In the genomic region with DNA sequence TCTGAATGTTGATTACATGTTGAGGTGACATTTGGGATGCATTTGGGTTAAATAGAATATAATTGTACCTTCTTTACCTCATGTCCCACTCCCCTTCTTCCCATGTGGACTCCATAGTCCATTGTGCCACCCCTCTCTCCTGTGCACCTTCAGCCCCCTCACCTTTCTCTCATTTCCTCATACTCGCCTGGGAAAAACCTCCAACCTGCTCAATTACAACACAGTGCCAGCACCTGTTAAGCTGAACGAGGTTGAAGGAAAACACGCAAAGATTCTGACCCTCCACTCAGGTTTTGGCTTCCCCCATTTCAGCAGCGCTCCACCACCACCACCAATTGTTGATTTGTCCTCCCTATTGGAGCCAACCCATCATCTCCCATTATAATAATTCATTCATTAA, we compare ENCODE assay signal across 19 cellular contexts.
"Had no signal": no experiment of that assay in that cellular context is flagged by ENCODE, and none has a peak within 500 bp of the region (broad histone marks: within the 10 kb centered on the region; RNA-seq: fewer than 3 reads in every experiment).

No MANE protein-coding gene starts in this region.

- H3K9me3 Mint-ChIP-seq: activated naive CD8-positive, alpha-beta T cell treated with anti-CD3 and anti-CD28 coated beads, Interleukin-2, amount 10 ng/mL, durations not matched to agents 7 days and 5 days; dendritic cell treated with granulocyte-macrophage colony-stimulating factor and Interleukin-4, amounts not matched to agents 40 ng/mL and 50 ng/mL, for 4 days had no signal

- DNase-seq: activated CD4-positive, alpha-beta T cell treated with anti-CD3 and anti-CD28 coated beads, Interleukin-2, amount 50 U/mL, for 1 hour; activated CD4-positive, CD25-positive, alpha-beta regulatory T cell treated with anti-CD3 and anti-CD28 coated beads, Interleukin-2, amount 50 U/mL, for 72 hours; activated CD8-positive, alpha-beta memory T cell treated with anti-CD3 and anti-CD28 coated beads, Interleukin-2, amount 50 U/mL, for 4 hours; activated CD8-positive, alpha-beta T cell treated with anti-CD3 and anti-CD28 coated beads, Interleukin-2, amount 10 ng/mL, durations not matched to agents 7 days and 5 days; activated naive CD8-positive, alpha-beta T cell treated with anti-CD3 and anti-CD28 coated beads, Interleukin-2, amount 10 ng/mL, durations not matched to agents 7 days and 5 days; activated T-cell treated with anti-CD3 and anti-CD28 coated beads, Interleukin-2, amount 50 U/mL, for 24 hours; amygdala; effector CD8-positive, alpha-beta T cell; foreskin melanocyte; left ventricle myocardium inferior; occipital lobe; stimulated activated CD4-positive, alpha-beta T cell treated with anti-CD3 and anti-CD28 coated beads, Interleukin-4, amount 100 ng/mL, for 1 hour; stimulated activated naive CD4-positive, alpha-beta T cell; SW 1271; testis; trophoblast cell had no signal

- ATAC-seq: activated CD8-positive, alpha-beta T cell treated with anti-CD3 and anti-CD28 coated beads, Interleukin-2, amount 10 ng/mL, durations not matched to agents 7 days and 5 days; activated T-helper 17 cell treated with anti-CD3 and anti-CD28 coated beads, Interleukin-2, amount 50 U/mL, for 72 hours had no signal

- H3K27ac Mint-ChIP-seq: activated CD8-positive, alpha-beta T cell treated with anti-CD3 and anti-CD28 coated beads, Interleukin-2, amount 10 ng/mL, durations not matched to agents 7 days and 5 days; activated naive CD8-positive, alpha-beta T cell treated with anti-CD3 and anti-CD28 coated beads, Interleukin-2, amount 10 ng/mL, durations not matched to agents 7 days and 5 days; dendritic cell treated with granulocyte-macrophage colony-stimulating factor and Interleukin-4, amounts not matched to agents 40 ng/mL and 50 ng/mL, for 4 days; mesothelial cell of epicardium had no signal

- H3K36me3 Mint-ChIP-seq: activated naive CD8-positive, alpha-beta T cell treated with anti-CD3 and anti-CD28 coated beads, Interleukin-2, amount 10 ng/mL, durations not matched to agents 7 days and 5 days; mesothelial cell of epicardium had no signal

- H3K27me3 Mint-ChIP-seq: activated naive CD8-positive, alpha-beta T cell treated with anti-CD3 and anti-CD28 coated beads, Interleukin-2, amount 10 ng/mL, durations not matched to agents 7 days and 5 days; activated T-cell treated with anti-CD3 and anti-CD28 coated beads, Interleukin-2, amount 50 U/mL, for 24 hours; activated T-helper 17 cell treated with anti-CD3 and anti-CD28 coated beads, Interleukin-2, amount 50 U/mL, for 72 hours had no signal

- H3K4me3 Mint-ChIP-seq: activated CD8-positive, alpha-beta T cell treated with anti-CD3 and anti-CD28 coated beads, Interleukin-2, amount 10 ng/mL, durations not matched to agents 7 days and 5 days; activated naive CD8-positive, alpha-beta T cell treated with anti-CD3 and anti-CD28 coated beads, Interleukin-2, amount 10 ng/mL, durations not matched to agents 7 days and 5 days; activated T-cell treated with anti-CD3 and anti-CD28 coated beads, Interleukin-2, amount 50 U/mL, for 24 hours; activated T-helper 17 cell treated with anti-CD3 and anti-CD28 coated beads, Interleukin-2, amount 50 U/mL, for 72 hours; dendritic cell treated with granulocyte-macrophage colony-stimulating factor and Interleukin-4, amounts not matched to agents 40 ng/mL and 50 ng/mL, for 4 days; mesothelial cell of epicardium had no signal
